In the genomic region with DNA sequence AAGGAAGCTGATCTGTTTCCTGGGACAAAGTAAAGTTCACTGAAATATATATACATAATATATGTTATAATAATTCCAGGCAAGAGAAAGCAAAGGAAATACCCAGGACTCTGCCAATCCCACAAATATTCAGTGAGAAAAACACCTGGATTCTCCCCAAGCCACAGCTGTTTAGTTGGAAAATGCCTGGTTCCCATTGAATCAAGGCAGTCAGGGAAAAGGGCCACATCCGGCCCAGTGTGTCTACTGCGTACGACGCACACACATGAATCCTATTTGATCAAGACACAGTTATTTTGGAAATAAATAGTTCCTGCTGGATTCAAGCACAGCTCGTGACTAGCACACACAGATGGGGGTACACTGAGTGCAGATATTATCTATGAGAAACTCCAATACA, we compare ENCODE assay signal across 17 cellular contexts. TPM values are rescaled to one million over a fixed set of nuclear protein-coding genes. Genes with fewer than 3 reads are reported as not detected.
DNase-seq lines count a peak whose midpoint lies in the region; ATAC-seq and TF ChIP-seq lines count a peak whose summit lies in the region.
"Had no signal": no experiment of that assay in that cellular context is flagged by ENCODE, and none has a peak within 500 bp of the region (broad histone marks: within the 10 kb centered on the region; RNA-seq: fewer than 3 reads in every experiment).

No MANE protein-coding gene starts in this region.

- DNase-seq in breast epithelium (ENCODE audit: low spot score in 2 of 2) (peak in 1 of 2 donors; percentile 26), MCF 10A (ENCODE audit: unreplicated experiment) (no peak), astrocyte of the hippocampus (ENCODE audit: low read depth, low spot score) (peak; percentile 66), fibroblast of mammary gland (ENCODE audit: low read depth) (peak; percentile 33), NCI-H1694 (lab: John Stamatoyannopoulos, UW) (no peak), omental fat pad (ENCODE audit: low spot score) (no peak)
- DNase-seq in effector memory CD4-positive, alpha-beta T cell: no peak
- DNase-seq: ACHN; C1 segment of cervical spinal cord; CD4-positive, alpha-beta T cell; DMS79; EL had no signal

- H3K36me3 ChIP-seq in breast epithelium: no peaks in the 10 kb centered on the region
- no peaks in the 10 kb centered on the region for H3K36me3 ChIP-seq in effector memory CD4-positive, alpha-beta T cell (ENCODE audit: control insufficient read depth, insufficient read depth, low read length)

- no peak overlapping the region for H3K4me3 Mint-ChIP-seq in MCF 10A (ENCODE audit: unreplicated experiment)
- H3K4me3 Mint-ChIP-seq: B cell; CD4-positive, alpha-beta T cell had no signal

- H3K27ac ChIP-seq in breast epithelium: peak overlapping the region; percentile 33 to 59
- H3K27ac ChIP-seq in effector memory CD4-positive, alpha-beta T cell (ENCODE audit: insufficient read depth, low read length, poor library complexity, severe bottlenecking): no peak overlapping the region
- H3K27ac ChIP-seq: 22Rv1, HL-60 had no signal

- no peak for TF ChIP-seq POLR2A in breast epithelium (IDR thresholded peaks at IDR 0.05)

- H3K27me3 Mint-ChIP-seq in MCF 10A (ENCODE audit: insufficient read depth, unreplicated experiment): no peaks in the 10 kb centered on the region

- no peaks in the 10 kb centered on the region for H3K4me1 ChIP-seq in breast epithelium
- no peaks in the 10 kb centered on the region for H3K4me1 ChIP-seq in effector memory CD4-positive, alpha-beta T cell (ENCODE audit: control insufficient read depth, insufficient read depth, low read length, poor library complexity, severe bottlenecking)

- H3K9me3 ChIP-seq in breast epithelium: no peaks in the 10 kb centered on the region
- H3K9me3 ChIP-seq in effector memory CD4-positive, alpha-beta T cell (ENCODE audit: control insufficient read depth, low read length): no peaks in the 10 kb centered on the region

- H3K4me3 ChIP-seq in breast epithelium (no peak overlapping the region), fibroblast of mammary gland (ENCODE audit: control insufficient read depth, low read depth, low read length) (no peak overlapping the region)
- no peak overlapping the region for H3K4me3 ChIP-seq in effector memory CD4-positive, alpha-beta T cell (ENCODE audit: insufficient read depth, low read depth, low read length, poor library complexity, severe bottlenecking)
- H3K4me3 ChIP-seq: K562 had no signal

- no TSS peak for BruUV-seq in MCF 10A (replicated peaks; lab: Mats Ljungman, UMichigan)

- H3K27ac Mint-ChIP-seq in MCF 10A (ENCODE audit: low read depth, unreplicated experiment): no peak overlapping the region
- H3K27ac Mint-ChIP-seq: B cell; CD4-positive, alpha-beta T cell had no signal

- POLR2A ChIA-PET in MCF 10A (lab: Yijun Ruan, JAX): interaction anchor here (0.7 kb wide), 1 partner anchor 325 kb away, joined by 3 read pairs; no protein-coding TSS in a partner anchor

- H3K36me3 Mint-ChIP-seq in MCF 10A (ENCODE audit: insufficient read depth, unreplicated experiment): no peaks in the 10 kb centered on the region

- TF ChIP-seq CTCF in breast epithelium (IDR thresholded peaks at IDR 0.05) (no peak), MCF 10A (IDR thresholded peaks at IDR 0.05; ENCODE audit: unreplicated experiment) (no peak), fibroblast of mammary gland (conservative IDR thresholded peaks at IDR 0.05; ENCODE audit: control insufficient read depth, insufficient read depth, low read depth, low read length) (no peak), omental fat pad (IDR thresholded peaks at IDR 0.05) (no peak)

- peaks cover 0 to 4% of the 10 kb centered on the region in 2 donors for H3K27me3 ChIP-seq in breast epithelium
- H3K27me3 ChIP-seq in effector memory CD4-positive, alpha-beta T cell (replicated peaks; ENCODE audit: control insufficient read depth, insufficient read depth, low read length, poor library complexity, severe bottlenecking): no peaks in the 10 kb centered on the region

- CTCF ChIA-PET in MCF 10A (lab: Yijun Ruan, JAX): interaction anchor here (1.2 to 2.3 kb wide), 3 partner anchors 8 to 99 kb away, joined by 3 to 10 read pairs (median 6); no protein-coding TSS in a partner anchor

- intact Hi-C loops in breast epithelium (cut with DNase I; ENCODE audit: low total_unique reads) (no loop called here), MCF 10A (cut with micrococcal nuclease) (no loop called here)

- H3K9me3 Mint-ChIP-seq in MCF 10A (ENCODE audit: unreplicated experiment): no peaks in the 10 kb centered on the region
- H3K9me3 Mint-ChIP-seq: CD4-positive, alpha-beta T cell had no signal

- ATAC-seq in omental fat pad (ENCODE audit: low FRiP score): no peak
- ATAC-seq: HCT116, K562 had no signal

- no peaks in the 10 kb centered on the region for H3K4me1 Mint-ChIP-seq in MCF 10A (ENCODE audit: insufficient read depth, unreplicated experiment)

RNA-seq across cellular contexts. Expression of a gene that starts 6.3 kb away (rescaled TPM):
- total RNA-seq in breast epithelium (1 to 10 TPM in 2 of 3 donors, not detected in 1; 2.8 to 5.2 TPM), MCF 10A (2022) (0.02 and 0.17 TPM in 2 replicates), omental fat pad (1 to 10 TPM in 2 of 4 donors, under 1 TPM in 2; 0.06 to 2.0 (median 0.72) TPM)

RNA-seq across cellular contexts. Expression of a gene that starts 52.3 kb away (rescaled TPM):
- total RNA-seq in breast epithelium (10 to 100 TPM; 38.1 to 61.2 (median 54.4) TPM), MCF 10A (2022) (107 and 136 TPM in 2 replicates), omental fat pad (10 to 100 TPM; 39.2 to 54.7 (median 41.2) TPM)

Comparison
In these comparisons a context has a peak if more than half of its experiments do, and no peak if none do; other contexts are left out.
1. DNase-seq: peak in astrocyte of the hippocampus (single experiment) and fibroblast of mammary gland (single experiment); none in MCF 10A (single experiment), NCI-H1694 (single experiment), omental fat pad (single experiment) and effector memory CD4-positive, alpha-beta T cell (0 of 3).